ENCODE assay signal across 10 cellular contexts in the genomic region with DNA sequence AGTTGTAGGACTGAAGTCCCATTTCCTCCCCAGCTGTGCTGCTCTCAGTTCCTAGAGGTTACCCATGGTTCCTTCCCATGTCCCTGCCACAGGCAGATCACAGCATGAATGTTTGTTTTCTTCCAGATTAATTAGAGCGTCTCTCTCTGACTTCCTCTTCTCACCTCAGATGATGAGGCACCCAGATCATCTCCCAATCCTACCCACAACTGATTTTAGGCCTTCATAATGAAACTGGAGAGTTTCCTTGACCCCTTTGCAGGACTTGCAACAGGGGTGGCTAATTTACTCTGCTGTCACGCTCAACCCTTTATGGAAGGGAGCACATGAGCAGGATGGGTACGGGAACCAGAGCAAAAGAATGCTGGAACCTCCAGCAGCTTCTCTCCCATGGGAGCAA.
"Had no signal": no experiment of that assay in that cellular context is flagged by ENCODE, and none has a peak within 500 bp of the region (broad histone marks: within the 10 kb centered on the region; RNA-seq: fewer than 3 reads in every experiment).

No MANE protein-coding gene starts in this region.

- H3K27ac ChIP-seq: thyroid gland had no signal

- H3K27me3 ChIP-seq: esophagus squamous epithelium, thyroid gland had no signal

- H3K27ac Mint-ChIP-seq: activated naive CD8-positive, alpha-beta T cell had no signal

- H3K4me3 ChIP-seq: esophagus squamous epithelium, thyroid gland had no signal

- ATAC-seq: left colon had no signal

- DNase-seq: activated CD4-positive, CD25-positive, alpha-beta regulatory T cell; activated effector memory CD4-positive, alpha-beta T cell treated with Interleukin-2 at 50 U/mL for 16 hours; activated T-cell treated with anti-CD3 and anti-CD28 coated beads, Interleukin-2, amount 50 U/mL, for 1 hour; amygdala; esophagus squamous epithelium; left colon; stimulated activated CD4-positive, alpha-beta T cell treated with anti-CD3 and anti-CD28 coated beads, Interleukin-4, amount 100 ng/mL, for 1 hour; T-helper 2 cell; thyroid gland had no signal

- H3K36me3 ChIP-seq: esophagus squamous epithelium, thyroid gland had no signal

- H3K36me3 Mint-ChIP-seq: activated naive CD8-positive, alpha-beta T cell had no signal

- H3K4me3 Mint-ChIP-seq: activated naive CD8-positive, alpha-beta T cell had no signal
